In genomic region chr22:44575344-44576268, GRCh38 we compare ENCODE assay signal across 1 cellular context.
TF ChIP-seq lines count a peak whose summit lies in the region.

No MANE protein-coding gene starts in this region.

TF ChIP-seq in H1, 55 proteins besides CTCF, POLR2A, EP300 and RAD21:
- no peak for TF ChIP-seq HDAC2 (IDR thresholded peaks at IDR 0.05; ENCODE audit: borderline replicate concordance in 1 of 2, low read depth in 2 of 2, low read length in 2 of 2)
- no peak for TF ChIP-seq SIX5 (IDR thresholded peaks at IDR 0.05; ENCODE audit: low read depth, low read length)
- TF ChIP-seq RBBP5 (IDR thresholded peaks at IDR 0.05; ENCODE audit: borderline replicate concordance, low read depth, low read length), result no peak
- no peak for TF ChIP-seq RXRA (IDR thresholded peaks at IDR 0.05; ENCODE audit: insufficient read depth, low read depth, low read length)
- TF ChIP-seq JUND (IDR thresholded peaks at IDR 0.05; ENCODE audit: low read length), result no peak
- no peak for TF ChIP-seq CEBPB (IDR thresholded peaks at IDR 0.05; ENCODE audit: low read depth, low read length)
- no peak for TF ChIP-seq RNF2 (IDR thresholded peaks at IDR 0.05; ENCODE audit: borderline replicate concordance, low read depth, low read length, missing control alignments, poor library complexity, severe bottlenecking)
- TF ChIP-seq ATF3 (IDR thresholded peaks at IDR 0.05; ENCODE audit: insufficient read depth, low read depth, low read length), result no peak
TF ChIP-seq in H1: peak in this region for 0.
